ENCODE assay signal across 1 cellular context in genomic region chr15:37111427-37111717, GRCh38.
TF ChIP-seq lines count a peak whose summit lies in the region.

No MANE protein-coding gene starts in this region.

TF ChIP-seq in HepG2, 621 proteins besides CTCF, POLR2A, EP300 and RAD21:
- TF ChIP-seq ZNF772 (CRISPR knock-in tag; IDR thresholded peaks at IDR 0.05) (no peak), ZNF776 (CRISPR knock-in tag; IDR thresholded peaks at IDR 0.05) (no peak), CBX2 (IDR thresholded peaks at IDR 0.05; ENCODE audit: low read depth, low read length) (peak; percentile 66; the same call in 1 of the 2 replicates), CBX2 (CRISPR knock-in tag; IDR thresholded peaks at IDR 0.05; ENCODE audit: low read depth) (no peak), PBX2 (CRISPR knock-in tag; IDR thresholded peaks at IDR 0.05) (no peak), ZNF619 (CRISPR knock-in tag; IDR thresholded peaks at IDR 0.05) (no peak), ZSCAN9 (CRISPR knock-in tag; IDR thresholded peaks at IDR 0.05; ENCODE audit: borderline replicate concordance) (no peak), HNRNPK (IDR thresholded peaks at IDR 0.05; ENCODE audit: low read depth, low read length, poor library complexity, severe bottlenecking) (peak; percentile 7), ZMYM4 (CRISPR knock-in tag; IDR thresholded peaks at IDR 0.05) (no peak), REST (IDR thresholded peaks at IDR 0.05; ENCODE audit: borderline replicate concordance in 1 of 2, low read depth in 1 of 2, low read length in 2 of 2) (no peak), ZNF660 (CRISPR knock-in tag; IDR thresholded peaks at IDR 0.05; ENCODE audit: borderline replicate concordance, low read depth) (no peak), ZBTB39 (CRISPR knock-in tag; IDR thresholded peaks at IDR 0.05) (no peak), EZH2 (conservative IDR thresholded peaks at IDR 0.05; ENCODE audit: low read depth, low read length) (0 out of 2 replicates have a peak, but pooled peaks have one; percentile 23), PLRG1 (conservative IDR thresholded peaks at IDR 0.05) (no peak), ZSCAN25 (CRISPR knock-in tag; IDR thresholded peaks at IDR 0.05) (no peak), ZNF30 (CRISPR knock-in tag; IDR thresholded peaks at IDR 0.05) (no peak), CAMTA2 (CRISPR knock-in tag; IDR thresholded peaks at IDR 0.05; ENCODE audit: borderline replicate concordance) (no peak)
